8 cellular contexts compared by ENCODE assay signal in genomic region chr4:27861381-27861787, GRCh38.
DNase-seq lines count a peak whose midpoint lies in the region; ATAC-seq and TF ChIP-seq lines count a peak whose summit lies in the region.

No MANE protein-coding gene starts in this region.

- DNase-seq in D341Med (ENCODE audit: low spot score) (peak; percentile 61), right lobe of liver (peak; percentile 25 to 78 (median 55)), ovary (no peak)
- DNase-seq in stimulated activated CD4-positive, alpha-beta T cell treated with anti-CD3 and anti-CD28 coated beads, Interleukin-15, amount 100 ng/mL, for 24 hours = no peak

- H3K4me1 ChIP-seq in right lobe of liver = no peaks in the 10 kb centered on the region
- no peaks in the 10 kb centered on the region for H3K4me1 ChIP-seq in ovary (ENCODE audit: insufficient read depth)

- TF ChIP-seq EP300 in ovary (IDR thresholded peaks at IDR 0.05) = no peak

- no peak overlapping the region for H3K4me3 Mint-ChIP-seq in brain

- intact Hi-C loops in right lobe of liver (cut with DNase I) = no loop called here
- intact Hi-C loops in ovary (cut with DNase I) = no loop called here

- peak; percentile 90 for TF ChIP-seq CTCF in LNCAP (IDR thresholded peaks at IDR 0.05)
- TF ChIP-seq CTCF in brain (conservative IDR thresholded peaks at IDR 0.05) = peak; percentile 48 to 64
- TF ChIP-seq CTCF in right lobe of liver (IDR thresholded peaks at IDR 0.05) = peak; percentile 61 to 73 (median 70)
- no peak for TF ChIP-seq CTCF in ovary (IDR thresholded peaks at IDR 0.05)

- TF ChIP-seq POLR2A in right lobe of liver (IDR thresholded peaks at IDR 0.05) = no peak
- TF ChIP-seq POLR2A in ovary (IDR thresholded peaks at IDR 0.05) = no peak

- H3K27ac ChIP-seq in right lobe of liver (no peak overlapping the region), ovary (no peak overlapping the region)

- H3K27me3 Mint-ChIP-seq in brain = peaks cover 6% of the 10 kb centered on the region

- H3K9me3 ChIP-seq in right lobe of liver = no peaks in the 10 kb centered on the region
- no peaks in the 10 kb centered on the region for H3K9me3 ChIP-seq in ovary

- H3K4me3 ChIP-seq in right lobe of liver (no peak overlapping the region), ovary (no peak overlapping the region)

- H3K36me3 Mint-ChIP-seq in brain = no peaks in the 10 kb centered on the region

- no peak overlapping the region for H3K27ac Mint-ChIP-seq in brain

- no peaks in the 10 kb centered on the region for H3K4me1 Mint-ChIP-seq in brain

- H3K36me3 ChIP-seq in right lobe of liver = no peaks in the 10 kb centered on the region
- H3K36me3 ChIP-seq in ovary = no peaks in the 10 kb centered on the region

- H3K27me3 ChIP-seq in right lobe of liver (peaks cover 0 to 3% of the 10 kb centered on the region in 2 donors), ovary (no peaks in the 10 kb centered on the region)

- ATAC-seq in right lobe of liver (peak; percentile 97 to 100 (median 100)), HG03342 (IDR thresholded peaks at IDR 0.05; ENCODE audit: unreplicated experiment) (no peak), HG03135 (IDR thresholded peaks at IDR 0.05; ENCODE audit: unreplicated experiment) (no peak)

- H3K9me3 Mint-ChIP-seq in brain = peaks cover 0 to 3% (median 0%) of the 10 kb centered on the region in 5 experiments

- WGBS in right lobe of liver (ENCODE audit: insufficient coverage, low coverage, low lambda C conversion rate, missing lambda C conversion rate) = 15% methylated on average over 1 of the region's 1 CpG
- 53 to 75% (median 69%) methylated on average over 1 of the region's 1 CpG for WGBS in ovary, 3 donors

Comparison
In these comparisons a context has a peak if more than half of its experiments do, and no peak if none do; other contexts are left out.
1. DNase-seq: peak in D341Med (single experiment) and right lobe of liver (3 of 3); none in stimulated activated CD4-positive, alpha-beta T cell treated with anti-CD3 and anti-CD28 coated beads, Interleukin-15, amount 100 ng/mL, for 24 hours (single experiment) and ovary (0 of 5).
2. CTCF ChIP-seq: peak in LNCAP (single experiment), brain (2 of 2) and right lobe of liver (4 of 4); none in ovary (0 of 3).
3. ATAC-seq: peak in right lobe of liver (4 of 4); none in HG03342 (single experiment) and HG03135 (single experiment).